8 cellular contexts compared by ENCODE assay signal in genomic region chr2:230864605-230865323, GRCh38. TPM values are rescaled to one million over a fixed set of nuclear protein-coding genes. Genes with fewer than 3 reads are reported as not detected.
DNase-seq lines count a peak whose midpoint lies in the region; ATAC-seq, FAIRE-seq and TF ChIP-seq lines count a peak whose summit lies in the region.

Gene ITM2C (plus strand): TSS chr2:230864942. CDS start chr2:230865026, 84 bp downstream.

- peak; percentile 43 for FAIRE-seq in HepG2 (lab: Jason Lieb, UNC)

- H3K36me3 ChIP-seq in HepG2 (replicated peaks in 1 of 2; ENCODE audit: control insufficient read depth in 1 of 2, insufficient read depth in 2 of 2, low read length in 2 of 2) = no peaks in the 10 kb centered on the region

- DNase-seq in NCI-H1436 (lab: John Stamatoyannopoulos, UW) = peak; percentile 75
- no peak for DNase-seq in NCI-H1436 treated with DMSO at 0.1 percent for 48 hours (lab: John Stamatoyannopoulos, UW)
- DNase-seq in NCI-H2171 (lab: John Stamatoyannopoulos, UW) = peak; percentile 30
- peak; percentile 91 for DNase-seq in activated CD4-positive, alpha-beta T cell treated with anti-CD3 and anti-CD28 coated beads, Interleukin-2, amount 10 ng/mL, durations not matched to agents 24 days and 14 days
- no peak for DNase-seq in coronary artery (ENCODE audit: low spot score)
- peak; percentile 59 for DNase-seq in HepG2 (ENCODE audit: low spot score)
- peak; percentile 68 to 73 for DNase-seq in stimulated activated CD4-positive, alpha-beta T cell treated with anti-CD3 and anti-CD28 coated beads, Interleukin-4, amount 100 ng/mL, for 4 hours

- no peak within 1 kb of the TSS for H2AFZ ChIP-seq in HepG2 (ENCODE audit: low read length)

- TF ChIP-seq RAD21 in HepG2 (CRISPR knock-in tag; IDR thresholded peaks at IDR 0.05) = no peak

- POLR2A ChIA-PET in HepG2 (lab: Yijun Ruan, JAX) = interaction anchor here (1.0 to 1.1 kb wide), 2 partner anchors 12 to 185 kb away, joined by 3 to 7 read pairs; no protein-coding TSS in a partner anchor

- H3K9me3 ChIP-seq in HepG2 (ENCODE audit: low read length) = no peaks in the 10 kb centered on the region

- H3K4me3 ChIP-seq in coronary artery (peak within 1 kb of the TSS; percentile 85), HepG2 (replicated peaks in 1 of 3; ENCODE audit: insufficient read depth in 1 of 3, low read depth in 2 of 3, low read length in 3 of 3) (peak within 1 kb of the TSS; percentile 91 to 99 (median 97))

- H4K20me1 ChIP-seq in HepG2 (ENCODE audit: insufficient read depth, low read length) = peaks cover 9% of the 10 kb centered on the region; the same call in 1 of the 2 replicates

- H3K4me3 Mint-ChIP-seq in activated CD4-positive, alpha-beta T cell treated with anti-CD3 and anti-CD28 coated beads, Interleukin-2, amount 10 ng/mL, durations not matched to agents 24 days and 14 days = peak within 1 kb of the TSS; percentile 83

- ATAC-seq in HG02798 (IDR thresholded peaks at IDR 0.05; ENCODE audit: poor library complexity, unreplicated experiment) (peak; percentile 75), HepG2 (peak; percentile 86)

- in situ Hi-C loops in HepG2 (cut with HindIII; ENCODE audit: extremely low pct_ligation_motif_present, low pct_unique_long_range_greater_than_20kb) = no loop called here

- H3K36me3 Mint-ChIP-seq in activated CD4-positive, alpha-beta T cell treated with anti-CD3 and anti-CD28 coated beads, Interleukin-2, amount 10 ng/mL, durations not matched to agents 24 days and 14 days (ENCODE audit: low read depth) = no peaks in the 10 kb centered on the region

- TF ChIP-seq CTCF in coronary artery (IDR thresholded peaks at IDR 0.05) = no peak
- TF ChIP-seq CTCF in HepG2 (CRISPR knock-in tag; IDR thresholded peaks at IDR 0.05) = peak; percentile 73

- BruUV-seq in HepG2 (replicated peaks; lab: Mats Ljungman, UMichigan) = TSS peak; percentile 63

- H3K79me2 ChIP-seq in HepG2 (ENCODE audit: insufficient read depth, low read length) = no peaks in the 10 kb centered on the region

- peak within 1 kb of the TSS in 1 of 2 donors; percentile 35 for H3K27ac ChIP-seq in coronary artery
- H3K27ac ChIP-seq in HepG2 (ENCODE audit: extremely low read length, insufficient read depth, low read length) = peak within 1 kb of the TSS; percentile 31

- intact Hi-C loops in activated CD4-positive, alpha-beta T cell treated with anti-CD3 and anti-CD28 coated beads, Interleukin-2, amount 10 ng/mL, durations not matched to agents 24 days and 14 days (cut with micrococcal nuclease) = loop anchor here (1.0 kb wide), 1 partner anchor 16 kb away; no protein-coding TSS in a partner anchor
- intact Hi-C loops in HepG2 (cut with micrococcal nuclease; ENCODE audit: unreplicated experiment) = loop anchor here (2.0 to 10.0 kb wide), 2 partner anchors 56 to 190 kb away; partner anchors contain the start of gene PSMD1

- no peaks in the 10 kb centered on the region for H3K9me3 Mint-ChIP-seq in activated CD4-positive, alpha-beta T cell treated with anti-CD3 and anti-CD28 coated beads, Interleukin-2, amount 10 ng/mL, durations not matched to agents 24 days and 14 days

- peaks cover 33% of the 10 kb centered on the region for H3K4me1 ChIP-seq in HepG2 (ENCODE audit: insufficient read depth, low read length)

- H3K27me3 ChIP-seq in HepG2 (ENCODE audit: control insufficient read depth in 1 of 2, insufficient read depth in 2 of 2, low read length in 2 of 2) = peaks cover 0 to 16% of the 10 kb centered on the region in 2 experiments; a peak in 2 of 5 replicates

- 2% methylated on average over 30 of the region's 77 CpGs for WGBS in HepG2 (ENCODE audit: low lambda C conversion rate)

- TF ChIP-seq EP300 in HepG2 (IDR thresholded peaks at IDR 0.05; ENCODE audit: low read depth in 2 of 2, low read length in 2 of 2) (no peak), HepG2 (CRISPR knock-in tag; IDR thresholded peaks at IDR 0.05; ENCODE audit: borderline replicate concordance) (no peak)

- H3K4me2 ChIP-seq in HepG2 (ENCODE audit: low read depth, low read length) = peak within 1 kb of the TSS; percentile 81

- TF ChIP-seq POLR2A in HepG2 (IDR thresholded peaks at IDR 0.05; ENCODE audit: insufficient read depth in 1 of 2, low read depth in 2 of 2, low read length in 2 of 2) = peak; percentile 66 to 93

- peak within 1 kb of the TSS; percentile 52 for H3K27ac Mint-ChIP-seq in activated CD4-positive, alpha-beta T cell treated with anti-CD3 and anti-CD28 coated beads, Interleukin-2, amount 10 ng/mL, durations not matched to agents 24 days and 14 days

- CTCF ChIA-PET in HepG2 (lab: Yijun Ruan, JAX; ENCODE audit: low intra/inter-chr PET ratio, low total read pairs) = interaction anchor here (1.2 kb wide), 1 partner anchor 122 kb away, joined by 3 read pairs; no protein-coding TSS in a partner anchor

- H3K27me3 Mint-ChIP-seq in activated CD4-positive, alpha-beta T cell treated with anti-CD3 and anti-CD28 coated beads, Interleukin-2, amount 10 ng/mL, durations not matched to agents 24 days and 14 days = peaks cover 50% of the 10 kb centered on the region

- peak within 1 kb of the TSS; percentile 79 for H3K9ac ChIP-seq in HepG2 (ENCODE audit: insufficient read depth, low read depth, low read length)

- H3K4me1 Mint-ChIP-seq in activated CD4-positive, alpha-beta T cell treated with anti-CD3 and anti-CD28 coated beads, Interleukin-2, amount 10 ng/mL, durations not matched to agents 24 days and 14 days = peaks cover 24% of the 10 kb centered on the region

TF ChIP-seq in HepG2, 621 proteins besides CTCF, POLR2A, EP300 and RAD21 (continues in another document):
- TF ChIP-seq PAF1 (CRISPR knock-in tag; IDR thresholded peaks at IDR 0.05) (no peak), DBP (CRISPR knock-in tag; IDR thresholded peaks at IDR 0.05; ENCODE audit: not compliant biosample characterization) (no peak), ZNF564 (CRISPR knock-in tag; IDR thresholded peaks at IDR 0.05) (peak; percentile 45; the same call in 1 of the 2 replicates), RBM22 (optimal IDR thresholded peaks at IDR 0.05; ENCODE audit: low read length) (no peak), ZMAT5 (CRISPR knock-in tag; IDR thresholded peaks at IDR 0.05; ENCODE audit: borderline replicate concordance, low read depth) (no peak)

RNA-seq across cellular contexts. Expression of gene ITM2C, which starts in this region (rescaled TPM):
- total RNA-seq in activated CD4-positive, alpha-beta T cell treated with anti-CD3 and anti-CD28 coated beads, Interleukin-2, amount 10 ng/mL, durations not matched to agents 24 days and 14 days = 8.3 and 10.3 TPM in 2 replicates
- 40.7 and 70.5 TPM in 2 replicates for total RNA-seq in HepG2 (2016; rRNA removed; fragmentation: Illumina TruSeq; extraction: Trizol)
- total RNA-seq in HepG2 (2016; cell fraction: cytosol; rRNA removed; fragmentation: Illumina TruSeq; extraction: Trizol; ENCODE audit: low read depth) = 13.6 and 14.1 TPM in 2 replicates
- 40.7 and 74.0 TPM in 2 replicates for total RNA-seq in HepG2 (2016; cell fraction: insoluble cytoplasmic fraction; rRNA removed; fragmentation: Illumina TruSeq; extraction: Trizol)
- total RNA-seq in HepG2 (2016; cell fraction: membrane; rRNA removed; fragmentation: Illumina TruSeq; extraction: Trizol) = 30.7 and 33.5 TPM in 2 replicates
- 49.2 and 56.2 TPM in 2 replicates for total RNA-seq in HepG2 (2016; cell fraction: nucleus; rRNA removed; fragmentation: Illumina TruSeq; extraction: Trizol)
- polyA plus RNA-seq in HepG2 (2011; rRNA removed) = 270 and 321 TPM in 2 replicates
- polyA plus RNA-seq in HepG2 (2011; cell fraction: cytosol; rRNA removed) = 356 TPM in 2 replicates
- 111 and 119 TPM in 2 replicates for polyA plus RNA-seq in HepG2 (2011; cell fraction: nucleus; rRNA removed)
- 124 and 196 TPM in 2 replicates for polyA plus RNA-seq in HepG2 (2012)
- 18.9 and 24.2 TPM in 2 replicates for polyA plus RNA-seq in HepG2 (2016; cell fraction: cytosol; fragmentation: Illumina TruSeq; extraction: Trizol; ENCODE audit: low read depth)
- polyA plus RNA-seq in HepG2 (2016; cell fraction: insoluble cytoplasmic fraction; fragmentation: Illumina TruSeq; extraction: Trizol; ENCODE audit: low read depth) = 53.1 and 56.4 TPM in 2 replicates
- 32.9 and 35.3 TPM in 2 replicates for polyA plus RNA-seq in HepG2 (2016; cell fraction: membrane; fragmentation: Illumina TruSeq; extraction: Trizol; ENCODE audit: low read depth)
- 111 and 121 TPM in 2 replicates for polyA plus RNA-seq in HepG2 (2016; cell fraction: nucleus; fragmentation: Illumina TruSeq; extraction: Trizol; ENCODE audit: insufficient read depth, low read depth)
- 108 and 408 TPM in 2 replicates for polyA minus RNA-seq in HepG2 (2011; rRNA and poly(A)+ RNA removed; ENCODE audit: low replicate concordance)
- 84.7 and 140 TPM in 2 replicates for polyA minus RNA-seq in HepG2 (2011; cell fraction: cytosol; rRNA and poly(A)+ RNA removed)
- polyA minus RNA-seq in HepG2 (2011; cell fraction: nucleus; rRNA and poly(A)+ RNA removed) = 20.1 and 24.2 TPM in 2 replicates

Comparison
In these comparisons a context has a peak if more than half of its experiments do, and no peak if none do; other contexts are left out.
1. DNase-seq: peak in NCI-H1436 (single experiment), NCI-H2171 (single experiment), activated CD4-positive, alpha-beta T cell treated with anti-CD3 and anti-CD28 coated beads, Interleukin-2, amount 10 ng/mL, durations not matched to agents 24 days and 14 days (single experiment), HepG2 (single experiment) and stimulated activated CD4-positive, alpha-beta T cell treated with anti-CD3 and anti-CD28 coated beads, Interleukin-4, amount 100 ng/mL, for 4 hours (2 of 2); none in NCI-H1436 treated with DMSO at 0.1 percent for 48 hours (single experiment) and coronary artery (single experiment).